ENCODE assay signal across 13 cellular contexts in genomic region chr3:23421811-23422510, GRCh38.
DNase-seq lines count a peak whose midpoint lies in the region; ATAC-seq and TF ChIP-seq lines count a peak whose summit lies in the region.
"Had no signal": no experiment of that assay in that cellular context is flagged by ENCODE, and none has a peak within 500 bp of the region (broad histone marks: within the 10 kb centered on the region; RNA-seq: fewer than 3 reads in every experiment).

No MANE protein-coding gene starts in this region.

- ATAC-seq in GM19023 (IDR thresholded peaks at IDR 0.05; ENCODE audit: unreplicated experiment), result peak; percentile 43
- peak; percentile 46 for ATAC-seq in HG03342 (IDR thresholded peaks at IDR 0.05; ENCODE audit: unreplicated experiment)
- no peak for ATAC-seq in sciatic nerve

- no peak overlapping the region for H3K4me3 Mint-ChIP-seq in activated CD4-positive, alpha-beta T cell treated with anti-CD3 and anti-CD28 coated beads, Interleukin-2, amount 10 ng/mL, durations not matched to agents 7 days and 5 days
- H3K4me3 Mint-ChIP-seq: brain; stimulated activated memory B cell treated with anti-CD40 and anti-IgM and Interleukin-4, amounts not matched to agents 10 μg/mL and 1 μg/mL and 100 μg/mL, for 72 hours had no signal

- H3K79me2 ChIP-seq in GM23248 (ENCODE audit: insufficient read depth), result peaks cover 38% of the 10 kb centered on the region; the same call in 1 of the 2 replicates

- H3K9me3 ChIP-seq in GM23248 (ENCODE audit: low read depth), result no peaks in the 10 kb centered on the region

- intact Hi-C loops in sciatic nerve (cut with DNase I), result no loop called here

- peaks cover 3% of the 10 kb centered on the region for H3K9me3 Mint-ChIP-seq in activated CD4-positive, alpha-beta T cell treated with anti-CD3 and anti-CD28 coated beads, Interleukin-2, amount 10 ng/mL, durations not matched to agents 7 days and 5 days

- H3K27me3 Mint-ChIP-seq in activated CD4-positive, alpha-beta T cell treated with anti-CD3 and anti-CD28 coated beads, Interleukin-2, amount 10 ng/mL, durations not matched to agents 7 days and 5 days, result no peaks in the 10 kb centered on the region
- H3K27me3 Mint-ChIP-seq: brain; stimulated activated memory B cell treated with anti-CD40 and anti-IgM and Interleukin-4, amounts not matched to agents 10 μg/mL and 1 μg/mL and 100 μg/mL, for 72 hours had no signal

- H3K36me3 Mint-ChIP-seq in activated CD4-positive, alpha-beta T cell treated with anti-CD3 and anti-CD28 coated beads, Interleukin-2, amount 10 ng/mL, durations not matched to agents 7 days and 5 days (ENCODE audit: low read depth), result no peaks in the 10 kb centered on the region

- H2AFZ ChIP-seq in GM23248, result no peak overlapping the region

- H4K20me1 ChIP-seq in GM23248 (ENCODE audit: insufficient read depth), result peaks cover 3% of the 10 kb centered on the region

- H3K4me2 ChIP-seq in GM23248 (ENCODE audit: unreplicated experiment), result no peak overlapping the region

- no peak for TF ChIP-seq CTCF in fibroblast of pulmonary artery (IDR thresholded peaks at IDR 0.05; ENCODE audit: low read length, missing control alignments)

- H3K4me1 Mint-ChIP-seq in activated CD4-positive, alpha-beta T cell treated with anti-CD3 and anti-CD28 coated beads, Interleukin-2, amount 10 ng/mL, durations not matched to agents 7 days and 5 days, result no peaks in the 10 kb centered on the region
- H3K4me1 Mint-ChIP-seq: brain had no signal

- no peak overlapping the region for H3K27ac Mint-ChIP-seq in activated CD4-positive, alpha-beta T cell treated with anti-CD3 and anti-CD28 coated beads, Interleukin-2, amount 10 ng/mL, durations not matched to agents 7 days and 5 days
- H3K27ac Mint-ChIP-seq: brain; stimulated activated memory B cell treated with anti-CD40 and anti-IgM and Interleukin-4, amounts not matched to agents 10 μg/mL and 1 μg/mL and 100 μg/mL, for 72 hours had no signal

- no peaks in the 10 kb centered on the region for H3K9me2 ChIP-seq in GM23248 (ENCODE audit: insufficient read depth)

- no peaks in the 10 kb centered on the region for H3K27me3 ChIP-seq in GM23248 (replicated peaks; ENCODE audit: insufficient read depth)

- in situ Hi-C loops in GM23248 (cut with MboI), result no loop called here

- no peak overlapping the region for H3K27ac ChIP-seq in GM23248

- CTCF ChIA-PET in activated CD4-positive, alpha-beta T cell treated with anti-CD3 and anti-CD28 coated beads, Interleukin-2, amount 10 ng/mL, durations not matched to agents 7 days and 5 days (lab: Charles Lee), result interaction anchor here (1.4 kb wide), 1 partner anchor 8 kb away, joined by 3 read pairs; no protein-coding TSS in a partner anchor

- no peaks in the 10 kb centered on the region for H3K4me1 ChIP-seq in GM23248 (ENCODE audit: insufficient read depth)

- WGBS in GM23248 (ENCODE audit: low coverage in 1 of 2, low lambda C conversion rate in 2 of 2, missing lambda C conversion rate in 2 of 2), 2 experiments, result 93 to 100% methylated on average over 3 of the region's 3 CpGs

- POLR2A ChIA-PET in activated CD4-positive, alpha-beta T cell treated with anti-CD3 and anti-CD28 coated beads, Interleukin-2, amount 10 ng/mL, durations not matched to agents 7 days and 5 days (lab: Charles Lee), result no interaction called here

- peak; percentile 4 for DNase-seq in GM23248
- DNase-seq in fibroblast of pulmonary artery (ENCODE audit: low read depth), result peak; percentile 8
- no peak for DNase-seq in sciatic nerve (ENCODE audit: low spot score)
- no peak for DNase-seq in activated CD4-positive, CD25-positive, alpha-beta regulatory T cell treated with anti-CD3 and anti-CD28 coated beads, Interleukin-2, amount 50 U/mL, for 72 hours
- DNase-seq in activated CD4-positive, alpha-beta T cell treated with anti-CD3 and anti-CD28 coated beads, Interleukin-2, amount 10 ng/mL, durations not matched to agents 7 days and 5 days, result no peak
- DNase-seq in iPS-NIHi7 (ENCODE audit: extremely low spot score), result no peak
- DNase-seq: activated T-cell treated with anti-CD3 and anti-CD28 coated beads, Interleukin-2, amount 50 U/mL, for 1 hour; COR-L47; NCI-H2081 treated with DMSO at 0.1 percent for 48 hours had no signal

- H3K36me3 ChIP-seq in GM23248 (ENCODE audit: low read depth), result no peaks in the 10 kb centered on the region

- H3K9ac ChIP-seq in GM23248, result no peak overlapping the region

- H3F3A ChIP-seq in GM23248 (ENCODE audit: insufficient read depth), result no peaks in the 10 kb centered on the region

- H3K4me3 ChIP-seq in GM23248 (no peak overlapping the region), fibroblast of pulmonary artery (replicated peaks; ENCODE audit: low read depth, low read length) (no peak overlapping the region)

Comparison
In these comparisons a context has a peak if more than half of its experiments do, and no peak if none do; other contexts are left out.
1. DNase-seq: peak in GM23248 (single experiment) and fibroblast of pulmonary artery (single experiment); none in sciatic nerve (single experiment), activated CD4-positive, CD25-positive, alpha-beta regulatory T cell treated with anti-CD3 and anti-CD28 coated beads, Interleukin-2, amount 50 U/mL, for 72 hours (single experiment), activated CD4-positive, alpha-beta T cell treated with anti-CD3 and anti-CD28 coated beads, Interleukin-2, amount 10 ng/mL, durations not matched to agents 7 days and 5 days (single experiment) and iPS-NIHi7 (single experiment).